Comparison of ENCODE assay signal across 8 cellular contexts in genomic region chr13:107864543-107865460, GRCh38.
DNase-seq lines count a peak whose midpoint lies in the region; ATAC-seq and TF ChIP-seq lines count a peak whose summit lies in the region.

No MANE protein-coding gene starts in this region.

- H3K27ac ChIP-seq in Karpas-422 (ENCODE audit: low read length) (no peak overlapping the region), vagina (no peak overlapping the region)

- CTCF ChIA-PET in activated CD8-positive, alpha-beta T cell treated with anti-CD3 and anti-CD28 coated beads for 36 hours (lab: Charles Lee), result no interaction called here

- peaks cover 4% of the 10 kb centered on the region for H3K9me3 Mint-ChIP-seq in activated CD8-positive, alpha-beta T cell treated with anti-CD3 and anti-CD28 coated beads for 36 hours

- peaks cover 32% of the 10 kb centered on the region for H3K27me3 Mint-ChIP-seq in activated CD8-positive, alpha-beta T cell treated with anti-CD3 and anti-CD28 coated beads for 36 hours

- no peak overlapping the region for H3K9ac ChIP-seq in Karpas-422 (ENCODE audit: low read length)

- H3K4me3 Mint-ChIP-seq in activated CD8-positive, alpha-beta T cell treated with anti-CD3 and anti-CD28 coated beads for 36 hours, result no peak overlapping the region

- POLR2A ChIA-PET in activated CD8-positive, alpha-beta T cell treated with anti-CD3 and anti-CD28 coated beads for 36 hours (lab: Charles Lee), result no interaction called here

- H3K4me3 ChIP-seq in Karpas-422 (ENCODE audit: low read length) (no peak overlapping the region), vagina (no peak overlapping the region)

- H3K4me2 ChIP-seq in Karpas-422 (ENCODE audit: low read depth, low read length, poor library complexity, severe bottlenecking), result no peak overlapping the region

- ATAC-seq in activated CD8-positive, alpha-beta T cell treated with anti-CD3 and anti-CD28 coated beads for 36 hours, result no peak

- intact Hi-C loops in activated CD8-positive, alpha-beta T cell treated with anti-CD3 and anti-CD28 coated beads for 36 hours (cut with micrococcal nuclease), result no loop called here
- intact Hi-C loops in vagina (cut with DNase I), result no loop called here

- H3K9me2 ChIP-seq in Karpas-422 (replicated peaks; ENCODE audit: insufficient read depth, low read length), result no peaks in the 10 kb centered on the region

- H3K27me3 ChIP-seq in Karpas-422 (ENCODE audit: low read length), result no peaks in the 10 kb centered on the region
- H3K27me3 ChIP-seq in vagina, result no peaks in the 10 kb centered on the region

- no peak overlapping the region for H2AFZ ChIP-seq in Karpas-422 (ENCODE audit: low read length)

- H3K4me1 ChIP-seq in Karpas-422 (ENCODE audit: low read length), result no peaks in the 10 kb centered on the region
- peaks cover 22% of the 10 kb centered on the region for H3K4me1 ChIP-seq in vagina

- H3K9me3 ChIP-seq in Karpas-422 (ENCODE audit: low read length) (peaks cover 19% of the 10 kb centered on the region), vagina (no peaks in the 10 kb centered on the region)

- no peak for TF ChIP-seq POLR2A in vagina (IDR thresholded peaks at IDR 0.05)

- TF ChIP-seq CTCF in activated CD8-positive, alpha-beta T cell treated with anti-CD3 and anti-CD28 coated beads for 36 hours (IDR thresholded peaks at IDR 0.05), result no peak
- no peak for TF ChIP-seq CTCF in vagina (IDR thresholded peaks at IDR 0.05)

- H4K20me1 ChIP-seq in Karpas-422 (ENCODE audit: insufficient read depth, low read depth, low read length), result no peaks in the 10 kb centered on the region

- H3K27ac Mint-ChIP-seq in activated CD8-positive, alpha-beta T cell treated with anti-CD3 and anti-CD28 coated beads for 36 hours, result no peak overlapping the region

- no peaks in the 10 kb centered on the region for H3K36me3 ChIP-seq in Karpas-422 (ENCODE audit: insufficient read depth, low read length)
- no peaks in the 10 kb centered on the region for H3K36me3 ChIP-seq in vagina

- H3K4me1 Mint-ChIP-seq in activated CD8-positive, alpha-beta T cell treated with anti-CD3 and anti-CD28 coated beads for 36 hours (ENCODE audit: low read depth), result peaks cover 6% of the 10 kb centered on the region

- DNase-seq in DMS114 treated with DMSO at 0.1 percent for 48 hours (lab: John Stamatoyannopoulos, UW; ENCODE audit: unreplicated experiment), result peak; percentile 16
- peak; percentile 61 for DNase-seq in Karpas-422
- DNase-seq in activated CD8-positive, alpha-beta T cell treated with anti-CD3 and anti-CD28 coated beads for 36 hours, result peak; percentile 20
- peak; percentile 83 for DNase-seq in iris pigment epithelial cell (ENCODE audit: low read depth)
- no peak for DNase-seq in NCI-H226
- no peak for DNase-seq in vagina (ENCODE audit: extremely low spot score in 2 of 2)
- DNase-seq in SW 1271 (lab: John Stamatoyannopoulos, UW), result no peak
- no peak for DNase-seq in central memory CD4-positive, alpha-beta T cell

- H3K79me2 ChIP-seq in Karpas-422 (ENCODE audit: low read length), result no peaks in the 10 kb centered on the region

- H3K36me3 Mint-ChIP-seq in activated CD8-positive, alpha-beta T cell treated with anti-CD3 and anti-CD28 coated beads for 36 hours (ENCODE audit: low read depth), result no peaks in the 10 kb centered on the region

Comparison
In these comparisons a context has a peak if more than half of its experiments do, and no peak if none do; other contexts are left out.
1. DNase-seq: peak in DMS114 treated with DMSO at 0.1 percent for 48 hours (single experiment), Karpas-422 (single experiment), activated CD8-positive, alpha-beta T cell treated with anti-CD3 and anti-CD28 coated beads for 36 hours (single experiment) and iris pigment epithelial cell (single experiment); none in NCI-H226 (single experiment), vagina (0 of 2), SW 1271 (0 of 2) and central memory CD4-positive, alpha-beta T cell (single experiment).